In genomic region chr4:140357868-140358267, GRCh38 we compare ENCODE assay signal across 25 cellular contexts.
"Had no signal": no experiment of that assay in that cellular context is flagged by ENCODE, and none has a peak within 500 bp of the region (broad histone marks: within the 10 kb centered on the region; RNA-seq: fewer than 3 reads in every experiment).

No MANE protein-coding gene starts in this region.

- H3K4me1 ChIP-seq: gastrocnemius medialis, left lung, upper lobe of right lung, uterus had no signal

- H3K9me3 Mint-ChIP-seq: naive thymus-derived CD8-positive, alpha-beta T cell; nephron progenitor cell; stimulated activated memory B cell treated with anti-CD40 and anti-IgM and Interleukin-4, amounts not matched to agents 10 μg/mL and 1 μg/mL and 100 μg/mL, for 72 hours had no signal

- H3K9me3 ChIP-seq: gastrocnemius medialis, left lung, neutrophil, pancreas, spleen, thoracic aorta, transverse colon, upper lobe of right lung, uterus had no signal

- DNase-seq: cerebellar nuclear complex; cortex of kidney; effector CD4-positive, alpha-beta T cell; foreskin fibroblast; gastrocnemius medialis; head of caudate nucleus; kidney; left lung; mesenchymal stem cell; midbrain; naive thymus-derived CD8-positive, alpha-beta T cell; nephron progenitor cell; pancreas; spleen; stimulated activated CD4-positive, alpha-beta T cell treated with anti-CD3 and anti-CD28 coated beads, Interleukin-4, amount 100 ng/mL, for 4 hours; stimulated activated naive CD8-positive, alpha-beta T cell treated with anti-CD3 and anti-CD28 coated beads, Interleukin-15, Interleukin-2, amounts not matched to agents 100 U/mL and 50 U/mL, for 24 hours; transverse colon; upper lobe of right lung; uterus had no signal

- H3K36me3 Mint-ChIP-seq: naive thymus-derived CD8-positive, alpha-beta T cell; stimulated activated memory B cell treated with anti-CD40 and anti-IgM and Interleukin-4, amounts not matched to agents 10 μg/mL and 1 μg/mL and 100 μg/mL, for 72 hours had no signal

- H3K4me3 Mint-ChIP-seq: naive thymus-derived CD8-positive, alpha-beta T cell; nephron progenitor cell; stimulated activated memory B cell treated with anti-CD40 and anti-IgM and Interleukin-4, amounts not matched to agents 10 μg/mL and 1 μg/mL and 100 μg/mL, for 72 hours had no signal

- ATAC-seq: esophagus mucosa; gastrocnemius medialis; left lung; naive thymus-derived CD8-positive, alpha-beta T cell; pancreas; sciatic nerve; stimulated activated memory B cell treated with anti-CD40 and anti-IgM and Interleukin-4, amounts not matched to agents 10 μg/mL and 1 μg/mL and 100 μg/mL, for 72 hours; stimulated activated naive CD8-positive, alpha-beta T cell treated with anti-CD3 and anti-CD28 coated beads, Interleukin-15, Interleukin-2, amounts not matched to agents 100 U/mL and 50 U/mL, for 24 hours; upper lobe of right lung had no signal

- H3K27ac ChIP-seq: epithelial cell of prostate, gastrocnemius medialis, left lung, neutrophil, pancreas, spleen, thoracic aorta, transverse colon, upper lobe of right lung, uterus had no signal

- H3K27me3 ChIP-seq: gastrocnemius medialis, left lung, neutrophil, pancreas, spleen, transverse colon, upper lobe of right lung, uterus had no signal

- H3K27ac Mint-ChIP-seq: stimulated activated memory B cell treated with anti-CD40 and anti-IgM and Interleukin-4, amounts not matched to agents 10 μg/mL and 1 μg/mL and 100 μg/mL, for 72 hours had no signal

- H3K4me3 ChIP-seq: gastrocnemius medialis, left lung, pancreas, spleen, thoracic aorta, transverse colon, upper lobe of right lung, uterus had no signal

- FAIRE-seq: kidney, pancreas had no signal

- H3K36me3 ChIP-seq: gastrocnemius medialis, left lung, neutrophil, pancreas, spleen, thoracic aorta, transverse colon, upper lobe of right lung, uterus had no signal
